Comparison of ENCODE assay signal across 8 cellular contexts in the genomic region with DNA sequence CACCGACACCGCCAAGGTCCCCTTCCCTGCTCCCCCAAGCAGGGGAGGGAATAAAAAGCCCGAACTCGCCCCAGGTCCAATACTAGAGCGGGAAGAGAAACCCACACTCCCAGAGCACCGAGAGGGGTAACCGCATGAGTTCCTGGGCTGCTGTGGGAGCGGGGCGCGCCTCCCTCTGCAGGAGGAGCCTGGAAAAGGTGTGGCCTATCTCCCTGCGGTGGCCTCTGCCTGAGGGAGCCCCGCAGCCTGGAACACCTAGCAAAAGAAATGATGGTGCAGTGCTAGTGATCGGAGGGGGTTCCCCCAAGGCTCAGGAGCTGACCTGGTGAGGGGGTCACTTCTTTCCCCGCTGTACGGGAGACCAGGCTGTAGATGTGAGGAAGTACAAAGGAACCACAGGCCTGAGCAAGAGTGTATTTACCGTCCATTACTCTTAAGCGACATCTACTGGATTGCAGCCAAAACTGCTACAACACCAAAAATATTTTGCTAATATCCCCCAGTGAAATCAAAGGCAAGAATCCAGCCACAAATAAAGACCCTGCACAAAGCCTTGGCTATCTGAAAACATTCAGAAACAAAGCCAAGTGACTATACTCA.
DNase-seq lines count a peak whose midpoint lies in the region; ATAC-seq and TF ChIP-seq lines count a peak whose summit lies in the region.
"Not testable (repeated sequence)": the region's sequence is repeated elsewhere in the genome, so short reads cannot be mapped to it uniquely, and the experiment has no call there.

No MANE protein-coding gene starts in this region.

- TF ChIP-seq CTCF in upper lobe of right lung (IDR thresholded peaks at IDR 0.05), result not testable (repeated sequence)

- not testable (repeated sequence) for H3K27ac ChIP-seq in upper lobe of right lung

- H3K27me3 ChIP-seq in upper lobe of right lung, result not testable (repeated sequence)

- not testable (repeated sequence) for H3K4me3 ChIP-seq in upper lobe of right lung

- peak; percentile 81 for ATAC-seq in GM18867 (IDR thresholded peaks at IDR 0.05; ENCODE audit: unreplicated experiment)
- peak; percentile 83 for ATAC-seq in GM19463 (IDR thresholded peaks at IDR 0.05; ENCODE audit: unreplicated experiment)
- ATAC-seq in GM21825 (IDR thresholded peaks at IDR 0.05; ENCODE audit: unreplicated experiment), result peak; percentile 96
- peak; percentile 78 for ATAC-seq in HG03025 (IDR thresholded peaks at IDR 0.05; ENCODE audit: low FRiP score, unreplicated experiment)
- peak; percentile 86 for ATAC-seq in HG03432 (IDR thresholded peaks at IDR 0.05; ENCODE audit: unreplicated experiment)
- peak; percentile 83 to 93 for ATAC-seq in activated CD4-positive, CD25-positive, alpha-beta regulatory T cell treated with anti-CD3 and anti-CD28 coated beads, Interleukin-2, amount 50 U/mL, for 24 hours
- peak; percentile 44 for ATAC-seq in left lobe of liver
- ATAC-seq in upper lobe of right lung, result peak; percentile 67

- not testable (repeated sequence) for H3K4me1 ChIP-seq in upper lobe of right lung

- intact Hi-C loops in upper lobe of right lung (cut with DNase I), result not testable (repeated sequence)

- DNase-seq in left lobe of liver (ENCODE audit: low spot score); upper lobe of right lung: not testable (repeated sequence)

- not testable (repeated sequence) for H3K36me3 ChIP-seq in upper lobe of right lung

- not testable (repeated sequence) for H3K9me3 ChIP-seq in upper lobe of right lung

Comparison
In these comparisons a context has a peak if more than half of its experiments do, and no peak if none do; other contexts are left out.
1. ATAC-seq: peak in every context shown above with its lines; median percentile 96 in GM21825; 88 in activated CD4-positive, CD25-positive, alpha-beta regulatory T cell treated with anti-CD3 and anti-CD28 coated beads, Interleukin-2, amount 50 U/mL, for 24 hours; 86 in HG03432; 83 in GM19463; 81 in GM18867; 78 in HG03025; 67 in upper lobe of right lung; 44 in left lobe of liver.